Comparison of ENCODE assay signal across 15 cellular contexts in genomic region chr5:16768184-16768583, GRCh38.
DNase-seq lines count a peak whose midpoint lies in the region; ATAC-seq, FAIRE-seq and TF ChIP-seq lines count a peak whose summit lies in the region.
"Had no signal": no experiment of that assay in that cellular context is flagged by ENCODE, and none has a peak within 500 bp of the region (broad histone marks: within the 10 kb centered on the region; RNA-seq: fewer than 3 reads in every experiment).

No MANE protein-coding gene starts in this region.

- no peaks in the 10 kb centered on the region for H3K36me3 ChIP-seq in GM23338 (ENCODE audit: insufficient read depth)
- no peaks in the 10 kb centered on the region for H3K36me3 ChIP-seq in neural cell (ENCODE audit: insufficient read depth, low read length)
- H3K36me3 ChIP-seq: BLaER1 treated with 17β-estradiol and CSF1 and Interleukin-3, amounts not matched to agents 10 nM and 100 nM had no signal

- H2AFZ ChIP-seq in GM23338 (no peak overlapping the region), neural cell (ENCODE audit: low read depth, low read length) (no peak overlapping the region)

- TF ChIP-seq EP300 in neural cell (conservative IDR thresholded peaks at IDR 0.05; ENCODE audit: poor library complexity, severe bottlenecking), result peak; percentile 40

- no peak for DNase-seq in GM23338 (ENCODE audit: low spot score)
- no peak for DNase-seq in HTR-8/SVneo (ENCODE audit: insufficient read length, low spot score)
- peak; percentile 59 for DNase-seq in NCI-H69 (lab: John Stamatoyannopoulos, UW)
- no peak for DNase-seq in stimulated activated CD4-positive, alpha-beta T cell treated with anti-CD3 and anti-CD28 coated beads, Interleukin-15, amount 100 ng/mL, for 24 hours
- no peak for DNase-seq in type B pancreatic cell (ENCODE audit: extremely low spot score, unreplicated experiment)
- DNase-seq: Calu3; CD8-positive, alpha-beta T cell; DMS79 treated with DMSO at 0.1 percent for 48 hours; GF-D8; GOT3; H7 had no signal

- no peaks in the 10 kb centered on the region for H4K20me1 ChIP-seq in GM23338 (replicated peaks; ENCODE audit: insufficient read depth)
- no peaks in the 10 kb centered on the region for H4K20me1 ChIP-seq in neural cell (ENCODE audit: insufficient read depth)
- H4K20me1 ChIP-seq: BLaER1 treated with 17β-estradiol and CSF1 and Interleukin-3, amounts not matched to agents 10 nM and 100 nM had no signal

- no peaks in the 10 kb centered on the region for H3F3A ChIP-seq in GM23338 (replicated peaks; ENCODE audit: low read depth)
- no peaks in the 10 kb centered on the region for H3F3A ChIP-seq in neural cell (ENCODE audit: insufficient read depth, low read length, poor library complexity, severe bottlenecking)

- TF ChIP-seq RAD21 in neural cell (conservative IDR thresholded peaks at IDR 0.05), result no peak

- TF ChIP-seq CTCF in GM23338 (conservative IDR thresholded peaks at IDR 0.05; ENCODE audit: low read depth in 2 of 2), result no peak
- no peak for TF ChIP-seq CTCF in neural cell (IDR thresholded peaks at IDR 0.05; ENCODE audit: poor library complexity, severe bottlenecking)
- no peak for TF ChIP-seq CTCF in type B pancreatic cell (conservative IDR thresholded peaks at IDR 0.05)

- H3K9me3 Mint-ChIP-seq in GM23338 (no peaks in the 10 kb centered on the region), type B pancreatic cell (no peaks in the 10 kb centered on the region)
- H3K9me3 Mint-ChIP-seq: CD8-positive, alpha-beta T cell had no signal

- H3K27me3 ChIP-seq in GM23338 (ENCODE audit: insufficient read depth), result no peaks in the 10 kb centered on the region
- H3K27me3 ChIP-seq in neural cell (ENCODE audit: insufficient read depth, low read depth, low read length), result no peaks in the 10 kb centered on the region
- H3K27me3 ChIP-seq: BLaER1 treated with 17β-estradiol and CSF1 and Interleukin-3, amounts not matched to agents 10 nM and 100 nM had no signal

- FAIRE-seq in HTR-8/SVneo (lab: Jason Lieb, UNC), result peak; percentile 9

- peaks cover 21% of the 10 kb centered on the region; the same call in 2 of the 3 replicates for H3K36me3 Mint-ChIP-seq in GM23338 (ENCODE audit: low read depth)
- H3K36me3 Mint-ChIP-seq in type B pancreatic cell, result peaks cover 11% of the 10 kb centered on the region
- H3K36me3 Mint-ChIP-seq: CD8-positive, alpha-beta T cell had no signal

- H3K27me3 Mint-ChIP-seq in GM23338 (ENCODE audit: insufficient read depth, low read depth, poor library complexity), result no peaks in the 10 kb centered on the region
- no peaks in the 10 kb centered on the region for H3K27me3 Mint-ChIP-seq in type B pancreatic cell
- H3K27me3 Mint-ChIP-seq: B cell had no signal

- H3K4me2 ChIP-seq in GM23338, result no peak overlapping the region
- H3K4me2 ChIP-seq in neural cell (ENCODE audit: low read length), result no peak overlapping the region
- H3K4me2 ChIP-seq: BLaER1 treated with 17β-estradiol and CSF1 and Interleukin-3, amounts not matched to agents 10 nM and 100 nM had no signal

- peak; percentile 52 for ATAC-seq in GM23338
- ATAC-seq: CD8-positive, alpha-beta T cell; HCT116 had no signal

- H3K4me1 Mint-ChIP-seq in GM23338 (peaks cover 7% of the 10 kb centered on the region), type B pancreatic cell (ENCODE audit: unreplicated experiment) (no peaks in the 10 kb centered on the region)
- H3K4me1 Mint-ChIP-seq: B cell had no signal

- no peak overlapping the region for H3K4me3 Mint-ChIP-seq in GM23338
- H3K4me3 Mint-ChIP-seq in type B pancreatic cell, result no peak overlapping the region
- H3K4me3 Mint-ChIP-seq: B cell; CD8-positive, alpha-beta T cell had no signal

- H3K27ac ChIP-seq in GM23338 (ENCODE audit: low read depth) (no peak overlapping the region), neural cell (ENCODE audit: low read length) (no peak overlapping the region)
- H3K27ac ChIP-seq: BLaER1 treated with 17β-estradiol and CSF1 and Interleukin-3, amounts not matched to agents 10 nM and 100 nM had no signal

- peaks cover 5% of the 10 kb centered on the region; the same call in 1 of the 2 replicates for H3K4me1 ChIP-seq in GM23338 (ENCODE audit: insufficient read depth)
- H3K4me1 ChIP-seq: BLaER1 treated with 17β-estradiol and CSF1 and Interleukin-3, amounts not matched to agents 10 nM and 100 nM had no signal

- H3K9me3 ChIP-seq in neural cell (ENCODE audit: low read length), result no peaks in the 10 kb centered on the region
- H3K9me3 ChIP-seq: BLaER1 treated with 17β-estradiol and CSF1 and Interleukin-3, amounts not matched to agents 10 nM and 100 nM had no signal

- H3K27ac Mint-ChIP-seq in GM23338 (peak overlapping the region; percentile 52; the same call in 1 of the 2 replicates), type B pancreatic cell (no peak overlapping the region)
- H3K27ac Mint-ChIP-seq: B cell; CD8-positive, alpha-beta T cell had no signal

- no peaks in the 10 kb centered on the region; the same call in 1 of the 2 replicates for H3K79me2 ChIP-seq in GM23338 (replicated peaks; ENCODE audit: insufficient read depth)
- H3K79me2 ChIP-seq in neural cell (replicated peaks; ENCODE audit: insufficient read depth, low read length), result no peaks in the 10 kb centered on the region

- no peak overlapping the region for H3K4me3 ChIP-seq in GM23338
- H3K4me3 ChIP-seq in neural cell (ENCODE audit: low read length), result no peak overlapping the region
- H3K4me3 ChIP-seq: BLaER1 treated with 17β-estradiol and CSF1 and Interleukin-3, amounts not matched to agents 10 nM and 100 nM had no signal

- no peak overlapping the region for H3K9ac ChIP-seq in neural cell (ENCODE audit: low read length)
- H3K9ac ChIP-seq: BLaER1 treated with 17β-estradiol and CSF1 and Interleukin-3, amounts not matched to agents 10 nM and 100 nM had no signal

- H3K9me2 ChIP-seq in GM23338 (ENCODE audit: insufficient read depth) (no peaks in the 10 kb centered on the region), neural cell (ENCODE audit: insufficient read depth, low read length) (no peaks in the 10 kb centered on the region)

TF ChIP-seq in GM23338, 12 proteins besides CTCF, POLR2A, EP300 and RAD21 (continues in another document):
- TF ChIP-seq ZNF114 (CRISPR knock-in tag; IDR thresholded peaks at IDR 0.05), result no peak
- no peak for TF ChIP-seq JUNB (IDR thresholded peaks at IDR 0.05; ENCODE audit: unreplicated experiment)
- TF ChIP-seq CREB1 (CRISPR knock-in tag; IDR thresholded peaks at IDR 0.05; ENCODE audit: low read depth), result no peak
- TF ChIP-seq POLR2AphosphoS5 (IDR thresholded peaks at IDR 0.05; ENCODE audit: low read depth), result no peak

TF ChIP-seq in neural cell, 6 proteins besides CTCF, POLR2A, EP300 and RAD21:
- peak; percentile 29 for TF ChIP-seq POLR2AphosphoS5 (IDR thresholded peaks at IDR 0.05)
- no peak for TF ChIP-seq EZH2 (IDR thresholded peaks at IDR 0.05; ENCODE audit: borderline replicate concordance, insufficient read depth, low read length, poor library complexity, severe bottlenecking)
